9 cellular contexts compared by ENCODE assay signal in genomic region chr1:214708321-214708960, GRCh38.
"Had no signal": no experiment of that assay in that cellular context is flagged by ENCODE, and none has a peak within 500 bp of the region (broad histone marks: within the 10 kb centered on the region; RNA-seq: fewer than 3 reads in every experiment).

No MANE protein-coding gene starts in this region.

- H3K27ac ChIP-seq: epithelial cell of prostate had no signal

- FAIRE-seq: small intestine had no signal

- DNase-seq: activated CD4-positive, alpha-beta T cell treated with anti-CD3 and anti-CD28 coated beads, Interleukin-2, amount 10 ng/mL, durations not matched to agents 7 days and 5 days; activated CD4-positive, CD25-positive, alpha-beta regulatory T cell; activated CD8-positive, alpha-beta memory T cell treated with anti-CD3 and anti-CD28 coated beads for 24 hours; activated naive CD8-positive, alpha-beta T cell treated with anti-CD3 and anti-CD28 coated beads for 36 hours; effector memory CD4-positive, alpha-beta T cell; nucleus accumbens; small intestine; T-helper 2 cell had no signal
